In genomic region chr2:238287702-238288649, GRCh38 we compare ENCODE assay signal across 7 cellular contexts. TPM values are rescaled to one million over a fixed set of nuclear protein-coding genes. Genes with fewer than 3 reads are reported as not detected.
DNase-seq lines count a peak whose midpoint lies in the region; ATAC-seq and FAIRE-seq lines count a peak whose summit lies in the region.

A gene with protein sequence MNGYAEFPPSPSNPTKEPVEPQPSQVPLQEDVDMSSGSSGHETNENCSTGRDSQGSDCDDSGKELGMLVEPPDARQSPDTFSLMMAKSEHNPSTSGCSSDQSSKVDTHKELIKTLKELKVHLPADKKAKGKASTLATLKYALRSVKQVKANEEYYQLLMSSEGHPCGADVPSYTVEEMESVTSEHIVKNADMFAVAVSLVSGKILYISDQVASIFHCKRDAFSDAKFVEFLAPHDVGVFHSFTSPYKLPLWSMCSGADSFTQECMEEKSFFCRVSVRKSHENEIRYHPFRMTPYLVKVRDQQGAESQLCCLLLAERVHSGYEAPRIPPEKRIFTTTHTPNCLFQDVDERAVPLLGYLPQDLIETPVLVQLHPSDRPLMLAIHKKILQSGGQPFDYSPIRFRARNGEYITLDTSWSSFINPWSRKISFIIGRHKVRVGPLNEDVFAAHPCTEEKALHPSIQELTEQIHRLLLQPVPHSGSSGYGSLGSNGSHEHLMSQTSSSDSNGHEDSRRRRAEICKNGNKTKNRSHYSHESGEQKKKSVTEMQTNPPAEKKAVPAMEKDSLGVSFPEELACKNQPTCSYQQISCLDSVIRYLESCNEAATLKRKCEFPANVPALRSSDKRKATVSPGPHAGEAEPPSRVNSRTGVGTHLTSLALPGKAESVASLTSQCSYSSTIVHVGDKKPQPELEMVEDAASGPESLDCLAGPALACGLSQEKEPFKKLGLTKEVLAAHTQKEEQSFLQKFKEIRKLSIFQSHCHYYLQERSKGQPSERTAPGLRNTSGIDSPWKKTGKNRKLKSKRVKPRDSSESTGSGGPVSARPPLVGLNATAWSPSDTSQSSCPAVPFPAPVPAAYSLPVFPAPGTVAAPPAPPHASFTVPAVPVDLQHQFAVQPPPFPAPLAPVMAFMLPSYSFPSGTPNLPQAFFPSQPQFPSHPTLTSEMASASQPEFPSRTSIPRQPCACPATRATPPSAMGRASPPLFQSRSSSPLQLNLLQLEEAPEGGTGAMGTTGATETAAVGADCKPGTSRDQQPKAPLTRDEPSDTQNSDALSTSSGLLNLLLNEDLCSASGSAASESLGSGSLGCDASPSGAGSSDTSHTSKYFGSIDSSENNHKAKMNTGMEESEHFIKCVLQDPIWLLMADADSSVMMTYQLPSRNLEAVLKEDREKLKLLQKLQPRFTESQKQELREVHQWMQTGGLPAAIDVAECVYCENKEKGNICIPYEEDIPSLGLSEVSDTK (N-terminal part only) (minus strand): TSS chr2:238288610. CDS start chr2:238277936, 10,674 bp downstream.

- 0 to 2% (median 1%) methylated on average over 34 to 65 of the region's 65 CpGs for WGBS in small intestine, 3 donors

- ATAC-seq in GM21515 (IDR thresholded peaks at IDR 0.05; ENCODE audit: unreplicated experiment) = peak; percentile 38

- peak within 1 kb of the TSS; percentile 63 to 92 for H3K4me3 ChIP-seq in small intestine (ENCODE audit: low read depth in 1 of 2, low read length in 2 of 2)

- H3K36me3 ChIP-seq in small intestine (ENCODE audit: control insufficient read depth in 2 of 2, insufficient read depth in 2 of 2, low read length in 2 of 2) = no peaks in the 10 kb centered on the region

- no peaks in the 10 kb centered on the region for H3K27me3 ChIP-seq in small intestine (ENCODE audit: control insufficient read depth in 2 of 2, insufficient read depth in 2 of 2, low read length in 2 of 2)

- peaks cover 8 to 33% of the 10 kb centered on the region in 2 donors for H3K4me1 ChIP-seq in small intestine (ENCODE audit: control insufficient read depth in 2 of 2, insufficient read depth in 1 of 2, low read depth in 1 of 2, low read length in 1 of 2)

- no peak for FAIRE-seq in small intestine (lab: Jason Lieb, UNC)

- no peaks in the 10 kb centered on the region for H3K9me3 ChIP-seq in small intestine (ENCODE audit: control insufficient read depth, low read depth)

- DNase-seq in GM03348 (ENCODE audit: low spot score) = peak; percentile 83
- peak; percentile 63 for DNase-seq in HuH-7.5 (ENCODE audit: low spot score)
- peak in 4 of 5 experiments; percentile 6 to 27 (median 16) for DNase-seq in T-helper 2 cell
- peak in 18 of 61 donors; percentile 8 to 73 (median 31) for DNase-seq in caudate nucleus (lab: John Stamatoyannopoulos, UW)
- DNase-seq in islet precursor cell = peak; percentile 79
- peak; percentile 67 for DNase-seq in small intestine

- H3K27ac ChIP-seq in caudate nucleus (ENCODE audit: low read depth, low read length) (peak within 1 kb of the TSS; percentile 88), small intestine (ENCODE audit: low read depth in 1 of 2, low read length in 1 of 2) (peak within 1 kb of the TSS; percentile 84 to 94)

RNA-seq across cellular contexts. Expression of the gene that starts here (rescaled TPM):
- 1 to 10 TPM; 2.2 to 5.6 (median 2.7) TPM for polyA plus RNA-seq in small intestine
